1 cellular context compared by ENCODE assay signal in the genomic region with DNA sequence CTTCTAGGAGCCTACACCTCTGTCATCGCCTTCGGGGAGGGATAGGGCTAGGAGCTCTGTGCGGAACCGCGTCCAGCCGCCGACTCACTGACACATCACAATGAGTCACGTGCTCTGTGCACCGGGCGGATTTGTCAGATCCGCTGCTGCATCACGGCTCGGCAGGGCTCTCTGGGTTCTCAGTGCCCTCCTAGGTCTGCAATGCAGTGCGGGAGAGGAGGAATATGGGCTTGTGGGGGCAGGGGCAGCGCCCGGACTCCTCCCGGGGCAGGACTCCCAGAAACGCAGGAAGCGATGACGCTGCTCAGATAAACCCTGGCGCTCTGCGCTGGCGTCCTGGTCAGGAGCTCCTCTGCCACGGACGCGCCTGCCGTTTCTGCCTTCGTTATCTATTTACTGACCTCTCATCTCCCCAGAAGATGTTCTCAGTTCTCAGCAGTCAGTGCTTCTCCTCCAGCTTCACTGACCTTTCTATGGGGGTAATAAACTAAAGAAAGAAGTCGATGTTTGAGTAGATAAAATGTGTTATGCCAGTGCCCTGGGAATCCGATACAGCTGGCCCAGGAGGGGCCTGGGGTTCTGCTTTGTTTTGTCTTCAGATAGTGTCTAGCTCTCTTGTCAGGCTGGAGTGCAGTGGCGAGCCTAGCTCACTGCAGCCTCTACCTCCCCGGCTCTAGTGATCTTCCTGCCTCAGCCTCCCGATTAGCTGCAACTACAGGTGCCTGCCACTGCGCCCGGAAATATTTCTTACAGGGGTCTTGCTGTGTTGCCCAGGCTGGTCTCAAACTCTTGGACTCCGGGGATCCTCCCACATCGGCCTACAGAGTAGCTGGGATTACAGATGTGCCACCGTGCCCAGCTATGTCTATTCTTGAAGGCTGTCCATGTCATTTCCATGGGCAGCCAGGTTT.
TF ChIP-seq lines count a peak whose summit lies in the region.

No MANE protein-coding gene starts in this region.

TF ChIP-seq in liver, 16 proteins besides CTCF, POLR2A, EP300 and RAD21 (continued from another document):
- TF ChIP-seq, protein P1, sequence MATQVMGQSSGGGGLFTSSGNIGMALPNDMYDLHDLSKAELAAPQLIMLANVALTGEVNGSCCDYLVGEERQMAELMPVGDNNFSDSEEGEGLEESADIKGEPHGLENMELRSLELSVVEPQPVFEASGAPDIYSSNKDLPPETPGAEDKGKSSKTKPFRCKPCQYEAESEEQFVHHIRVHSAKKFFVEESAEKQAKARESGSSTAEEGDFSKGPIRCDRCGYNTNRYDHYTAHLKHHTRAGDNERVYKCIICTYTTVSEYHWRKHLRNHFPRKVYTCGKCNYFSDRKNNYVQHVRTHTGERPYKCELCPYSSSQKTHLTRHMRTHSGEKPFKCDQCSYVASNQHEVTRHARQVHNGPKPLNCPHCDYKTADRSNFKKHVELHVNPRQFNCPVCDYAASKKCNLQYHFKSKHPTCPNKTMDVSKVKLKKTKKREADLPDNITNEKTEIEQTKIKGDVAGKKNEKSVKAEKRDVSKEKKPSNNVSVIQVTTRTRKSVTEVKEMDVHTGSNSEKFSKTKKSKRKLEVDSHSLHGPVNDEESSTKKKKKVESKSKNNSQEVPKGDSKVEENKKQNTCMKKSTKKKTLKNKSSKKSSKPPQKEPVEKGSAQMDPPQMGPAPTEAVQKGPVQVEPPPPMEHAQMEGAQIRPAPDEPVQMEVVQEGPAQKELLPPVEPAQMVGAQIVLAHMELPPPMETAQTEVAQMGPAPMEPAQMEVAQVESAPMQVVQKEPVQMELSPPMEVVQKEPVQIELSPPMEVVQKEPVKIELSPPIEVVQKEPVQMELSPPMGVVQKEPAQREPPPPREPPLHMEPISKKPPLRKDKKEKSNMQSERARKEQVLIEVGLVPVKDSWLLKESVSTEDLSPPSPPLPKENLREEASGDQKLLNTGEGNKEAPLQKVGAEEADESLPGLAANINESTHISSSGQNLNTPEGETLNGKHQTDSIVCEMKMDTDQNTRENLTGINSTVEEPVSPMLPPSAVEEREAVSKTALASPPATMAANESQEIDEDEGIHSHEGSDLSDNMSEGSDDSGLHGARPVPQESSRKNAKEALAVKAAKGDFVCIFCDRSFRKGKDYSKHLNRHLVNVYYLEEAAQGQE (IDR thresholded peaks at IDR 0.05) = peak; percentile 94
- TF ChIP-seq JUND (IDR thresholded peaks at IDR 0.05) (peak; percentile 65 to 71), FOXA2 (IDR thresholded peaks at IDR 0.05) (no peak)
- TF ChIP-seq, protein P2, sequence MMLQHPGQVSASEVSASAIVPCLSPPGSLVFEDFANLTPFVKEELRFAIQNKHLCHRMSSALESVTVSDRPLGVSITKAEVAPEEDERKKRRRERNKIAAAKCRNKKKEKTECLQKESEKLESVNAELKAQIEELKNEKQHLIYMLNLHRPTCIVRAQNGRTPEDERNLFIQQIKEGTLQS (IDR thresholded peaks at IDR 0.05) = peak; percentile 17
